7 cellular contexts compared by ENCODE assay signal in the genomic region with DNA sequence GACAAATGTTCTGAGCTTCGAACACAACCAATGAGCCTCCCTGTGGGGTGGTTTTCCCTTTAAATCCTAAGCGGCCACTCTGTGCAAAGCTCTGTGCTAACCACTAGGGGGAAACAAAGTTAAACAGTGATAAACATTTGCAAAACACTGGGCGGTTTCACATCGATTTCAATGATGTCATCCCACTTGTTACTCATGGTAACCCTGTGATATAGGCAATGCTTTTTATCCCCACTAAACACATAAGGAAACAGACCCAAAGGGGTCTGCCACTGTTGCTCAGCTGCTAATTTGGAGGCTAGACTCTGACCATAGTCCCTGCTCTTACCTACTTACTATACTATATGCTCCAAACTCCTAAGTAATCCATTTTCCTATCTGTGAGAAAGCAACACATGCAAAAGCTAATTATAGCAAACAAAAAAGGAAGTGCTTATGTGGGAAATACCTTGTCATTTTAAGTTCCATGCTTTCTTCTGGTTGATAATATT. TPM values are rescaled to one million over a fixed set of nuclear protein-coding genes. Genes with fewer than 3 reads are reported as not detected.
DNase-seq lines count a peak whose midpoint lies in the region; ATAC-seq and TF ChIP-seq lines count a peak whose summit lies in the region.

No MANE protein-coding gene starts in this region.

- no peaks in the 10 kb centered on the region for H4K20me1 ChIP-seq in KMS-11 (ENCODE audit: insufficient read depth)
- no peaks in the 10 kb centered on the region for H4K20me1 ChIP-seq in PC-3 (ENCODE audit: low read length)

- POLR2A ChIA-PET in PC-3 (lab: Charles Lee; ENCODE audit: unreplicated experiment): interaction anchor here (0.6 kb wide), 2 partner anchors 30 to 188 kb away, joined by 4 read pairs; no protein-coding TSS in a partner anchor

- peak overlapping the region; percentile 64 for H3K27ac ChIP-seq in KMS-11
- H3K27ac ChIP-seq in PC-3 (ENCODE audit: low read length): 0 out of 2 replicates have a peak overlapping the region, but pooled peaks have one; percentile 10

- no peaks in the 10 kb centered on the region for H3F3A ChIP-seq in PC-3 (ENCODE audit: low read length, unreplicated experiment)

- H3K36me3 ChIP-seq in H7 (replicated peaks; ENCODE audit: control insufficient read depth, insufficient read depth, low read length): no peaks in the 10 kb centered on the region
- no peaks in the 10 kb centered on the region for H3K36me3 ChIP-seq in KMS-11 (ENCODE audit: insufficient read depth)
- peaks cover 6% of the 10 kb centered on the region; the same call in 1 of the 2 replicates for H3K36me3 ChIP-seq in PC-3 (ENCODE audit: low read depth, low read length)

- H3K27me3 ChIP-seq in H7 (ENCODE audit: control insufficient read depth, insufficient read depth, low read length): no peaks in the 10 kb centered on the region
- no peaks in the 10 kb centered on the region for H3K27me3 ChIP-seq in KMS-11 (ENCODE audit: insufficient read depth, low read depth)
- H3K27me3 ChIP-seq in PC-3 (ENCODE audit: low read length): no peaks in the 10 kb centered on the region

- no peak overlapping the region for H3K4me3 Mint-ChIP-seq in activated naive CD4-positive, alpha-beta T cell treated with anti-CD3 and anti-CD28 coated beads, Interleukin-2, amount 10 ng/mL, durations not matched to agents 7 days and 5 days

- H3K4me2 ChIP-seq in KMS-11: peak overlapping the region; percentile 38; the same call in 1 of the 2 replicates
- no peak overlapping the region for H3K4me2 ChIP-seq in PC-3 (ENCODE audit: low read length)

- H3K36me3 Mint-ChIP-seq in activated naive CD4-positive, alpha-beta T cell treated with anti-CD3 and anti-CD28 coated beads, Interleukin-2, amount 10 ng/mL, durations not matched to agents 7 days and 5 days: no peaks in the 10 kb centered on the region

- ATAC-seq in PC-3: peak; percentile 84

- H3K4me3 ChIP-seq in GM12864 (ENCODE audit: low read depth, low read length): no peak overlapping the region
- H3K4me3 ChIP-seq in H7 (ENCODE audit: insufficient read depth, low read depth, low read length): no peak overlapping the region
- no peak overlapping the region for H3K4me3 ChIP-seq in KMS-11 (IDR thresholded peaks at IDR 0.05; ENCODE audit: insufficient read depth, low read depth, low read length)
- no peak overlapping the region for H3K4me3 ChIP-seq in PC-3 (ENCODE audit: low read length)

- H3K4me1 Mint-ChIP-seq in activated naive CD4-positive, alpha-beta T cell treated with anti-CD3 and anti-CD28 coated beads, Interleukin-2, amount 10 ng/mL, durations not matched to agents 7 days and 5 days: peaks cover 16% of the 10 kb centered on the region

- DNase-seq in GM12864 (ENCODE audit: low read depth) (peak; percentile 59), H7 (peak; percentile 76), PC-3 (peak; percentile 80), cardiac septum (ENCODE audit: low spot score) (peak; percentile 38), renal cortical epithelial cell (ENCODE audit: low read depth) (peak; percentile 90)
- DNase-seq in activated naive CD4-positive, alpha-beta T cell treated with anti-CD3 and anti-CD28 coated beads, Interleukin-2, amount 10 ng/mL, durations not matched to agents 7 days and 5 days: peak; percentile 67

- CTCF ChIA-PET in PC-3 (lab: Charles Lee): interaction anchor here (0.7 to 1.5 kb wide), 3 partner anchors 29 to 36 kb away, joined by 3 to 17 read pairs (median 5); no protein-coding TSS in a partner anchor
- CTCF ChIA-PET in activated naive CD4-positive, alpha-beta T cell treated with anti-CD3 and anti-CD28 coated beads, Interleukin-2, amount 10 ng/mL, durations not matched to agents 7 days and 5 days (lab: Charles Lee): interaction anchor here (0.7 to 5.7 kb wide), 24 partner anchors 8 to 781 kb away, joined by 3 to 189 read pairs (median 6); no protein-coding TSS in a partner anchor

- BruUV-seq in PC-3 (replicated peaks; lab: Mats Ljungman, UMichigan): no TSS peak

- H3K9ac ChIP-seq in KMS-11: peak overlapping the region; percentile 27; the same call in 1 of the 2 replicates
- H3K9ac ChIP-seq in PC-3 (ENCODE audit: low read length): no peak overlapping the region

- H3K9me3 Mint-ChIP-seq in activated naive CD4-positive, alpha-beta T cell treated with anti-CD3 and anti-CD28 coated beads, Interleukin-2, amount 10 ng/mL, durations not matched to agents 7 days and 5 days: no peaks in the 10 kb centered on the region

- H3K9me3 ChIP-seq in PC-3 (ENCODE audit: low read length): no peaks in the 10 kb centered on the region

- intact Hi-C loops in PC-3 (cut with micrococcal nuclease): loop anchor here (1.0 kb wide), 2 partner anchors 28 to 79 kb away; no protein-coding TSS in a partner anchor
- intact Hi-C loops in cardiac septum (cut with DNase I): loop anchor here (2.0 kb wide), 1 partner anchor 80 kb away; no protein-coding TSS in a partner anchor

- H2AFZ ChIP-seq in KMS-11 (ENCODE audit: low read depth) (no peak overlapping the region), PC-3 (ENCODE audit: low read length) (no peak overlapping the region)

- TF ChIP-seq CTCF in GM12864 (IDR thresholded peaks at IDR 0.05; ENCODE audit: low read depth, low read length, missing control alignments): peak; percentile 74
- peak; percentile 82 for TF ChIP-seq CTCF in KMS-11 (conservative IDR thresholded peaks at IDR 0.05; ENCODE audit: low read depth, low read length)
- peak; percentile 76 for TF ChIP-seq CTCF in PC-3 (conservative IDR thresholded peaks at IDR 0.05; ENCODE audit: low read depth, low read length)

- no peaks in the 10 kb centered on the region for H3K9me2 ChIP-seq in PC-3 (replicated peaks; ENCODE audit: low read length)

- H3K79me2 ChIP-seq in KMS-11 (ENCODE audit: insufficient read depth, low read depth): no peaks in the 10 kb centered on the region
- H3K79me2 ChIP-seq in PC-3 (ENCODE audit: low read length): no peaks in the 10 kb centered on the region

- H3K4me1 ChIP-seq in KMS-11 (ENCODE audit: low read depth, poor library complexity, severe bottlenecking): peaks cover 15% of the 10 kb centered on the region
- no peaks in the 10 kb centered on the region; the same call in 1 of the 2 replicates for H3K4me1 ChIP-seq in PC-3 (ENCODE audit: insufficient read depth, low read length)

- no peak overlapping the region for H3K27ac Mint-ChIP-seq in activated naive CD4-positive, alpha-beta T cell treated with anti-CD3 and anti-CD28 coated beads, Interleukin-2, amount 10 ng/mL, durations not matched to agents 7 days and 5 days

- peaks cover 52% of the 10 kb centered on the region for H3K27me3 Mint-ChIP-seq in activated naive CD4-positive, alpha-beta T cell treated with anti-CD3 and anti-CD28 coated beads, Interleukin-2, amount 10 ng/mL, durations not matched to agents 7 days and 5 days

RNA-seq across cellular contexts. Expression of a gene that starts 57.3 kb away (rescaled TPM):
- 0.62 and 2.0 TPM in 2 replicates for total RNA-seq in H7 (2014; rRNA removed; shearing (Covaris generic))
- total RNA-seq in PC-3 (2014; rRNA removed): 8.4 and 8.7 TPM in 2 replicates
- total RNA-seq in cardiac septum: 17.4 TPM
- total RNA-seq in renal cortical epithelial cell: 18.8 and 43.5 TPM in 2 replicates

Comparison
In these comparisons a context has a peak if more than half of its experiments do, and no peak if none do; other contexts are left out.
1. DNase-seq: peak in every context shown above with its lines; median percentile 90 in renal cortical epithelial cell; 80 in PC-3; 76 in H7; 67 in activated naive CD4-positive, alpha-beta T cell treated with anti-CD3 and anti-CD28 coated beads, Interleukin-2, amount 10 ng/mL, durations not matched to agents 7 days and 5 days; 59 in GM12864; 38 in cardiac septum.